In genomic region chr1:84749427-84749826, GRCh38 we compare ENCODE assay signal across 20 cellular contexts.
"Had no signal": no experiment of that assay in that cellular context is flagged by ENCODE, and none has a peak within 500 bp of the region (broad histone marks: within the 10 kb centered on the region; RNA-seq: fewer than 3 reads in every experiment).

No MANE protein-coding gene starts in this region.

- H3K9me3 Mint-ChIP-seq: memory B cell, WTC11 had no signal

- H3K27me3 ChIP-seq: gastroesophageal sphincter, right atrium auricular region, tibial artery, vagina had no signal

- H3K4me3 ChIP-seq: gastroesophageal sphincter, heart left ventricle, prostate gland, right atrium auricular region, tibial artery, vagina had no signal

- DNase-seq: activated CD4-positive, alpha-beta T cell treated with anti-CD3 and anti-CD28 coated beads for 4 hours; activated CD8-positive, alpha-beta memory T cell treated with anti-CD3 and anti-CD28 coated beads for 24 hours; activated CD8-positive, alpha-beta memory T cell treated with anti-CD3 and anti-CD28 coated beads, Interleukin-2, amount 50 U/mL, for 48 hours; activated gamma-delta T cell treated with Interleukin-2 at 50 U/mL for 16 hours; erythroblast; heart left ventricle; kidney glomerular epithelial cell; left ventricle myocardium superior; stimulated activated CD4-positive, alpha-beta T cell treated with anti-CD3 and anti-CD28 coated beads, Interleukin-2, amount 100 ng/mL, for 24 hours; stimulated activated naive CD8-positive, alpha-beta T cell treated with anti-CD3 and anti-CD28 coated beads, Interleukin-15, Interleukin-2, amounts not matched to agents 100 U/mL and 50 U/mL, for 24 hours; substantia nigra; SW 1271; tibial artery had no signal

- H3K27ac ChIP-seq: gastroesophageal sphincter, heart left ventricle, prostate gland, right atrium auricular region, tibial artery, vagina had no signal

- H3K4me1 ChIP-seq: gastroesophageal sphincter, heart left ventricle, prostate gland, right atrium auricular region, vagina had no signal

- H3K36me3 Mint-ChIP-seq: activated naive CD8-positive, alpha-beta T cell; memory B cell; WTC11 had no signal

- H3K9me3 ChIP-seq: gastroesophageal sphincter, heart left ventricle, prostate gland, right atrium auricular region, tibial artery, vagina had no signal

- H3K4me1 Mint-ChIP-seq: memory B cell had no signal

- ATAC-seq: gastroesophageal sphincter; heart left ventricle; left ventricle myocardium superior; stimulated activated naive CD8-positive, alpha-beta T cell treated with anti-CD3 and anti-CD28 coated beads, Interleukin-15, Interleukin-2, amounts not matched to agents 100 U/mL and 50 U/mL, for 24 hours; WTC11 had no signal

- H3K4me3 Mint-ChIP-seq: activated naive CD8-positive, alpha-beta T cell; memory B cell; WTC11 had no signal

- H3K27ac Mint-ChIP-seq: activated naive CD8-positive, alpha-beta T cell; memory B cell; WTC11 had no signal

- H3K36me3 ChIP-seq: gastroesophageal sphincter, heart left ventricle, prostate gland, right atrium auricular region, tibial artery, vagina had no signal
